18 cellular contexts compared by ENCODE assay signal in the genomic region with DNA sequence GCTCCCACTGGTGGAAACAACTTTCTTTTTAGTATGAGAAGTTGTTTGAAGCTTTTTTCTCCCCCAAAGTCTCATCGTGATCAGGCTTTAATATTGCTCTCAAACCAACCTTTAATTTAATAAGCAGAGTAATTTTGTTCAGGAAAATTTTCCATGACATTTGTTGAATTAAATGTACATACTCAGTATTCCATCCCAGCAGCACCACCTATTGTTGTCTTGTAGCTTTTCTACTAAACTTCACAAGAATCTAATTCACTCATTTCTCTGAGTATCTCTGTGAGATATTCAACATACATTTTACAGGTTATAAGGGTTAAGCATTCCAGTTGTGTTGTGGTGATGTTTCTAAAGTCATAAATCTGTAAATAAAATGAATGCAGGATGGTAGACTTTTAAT.
DNase-seq lines count a peak whose midpoint lies in the region; TF ChIP-seq lines count a peak whose summit lies in the region.
"Had no signal": no experiment of that assay in that cellular context is flagged by ENCODE, and none has a peak within 500 bp of the region (broad histone marks: within the 10 kb centered on the region; RNA-seq: fewer than 3 reads in every experiment).

No MANE protein-coding gene starts in this region.

- peaks cover 11% of the 10 kb centered on the region for H3K9me3 ChIP-seq in left ventricle myocardium inferior (replicated peaks)
- H3K9me3 ChIP-seq: gastrocnemius medialis, right lobe of liver had no signal

- H3K4me1 Mint-ChIP-seq in Calu3 (ENCODE audit: low read depth, unreplicated experiment): no peaks in the 10 kb centered on the region

- H3K27ac ChIP-seq in left ventricle myocardium inferior (replicated peaks): peak overlapping the region; percentile 87
- H3K27ac ChIP-seq: gastrocnemius medialis, right lobe of liver had no signal

- intact Hi-C loops in left ventricle myocardium inferior (cut with micrococcal nuclease): loop anchor here (10.0 kb wide), 2 partner anchors 64 to 204 kb away; no protein-coding TSS in a partner anchor
- intact Hi-C loops in Calu3 (cut with micrococcal nuclease; ENCODE audit: unreplicated experiment): loop anchor here (5.0 kb wide), 2 partner anchors 241 to 326 kb away; no protein-coding TSS in a partner anchor

- H3K4me3 Mint-ChIP-seq in Calu3 (ENCODE audit: low read depth, unreplicated experiment): no peak overlapping the region
- H3K4me3 Mint-ChIP-seq: GM23338 had no signal

- no peaks in the 10 kb centered on the region for H3K27me3 ChIP-seq in left ventricle myocardium inferior (ENCODE audit: low read depth)
- H3K27me3 ChIP-seq: gastrocnemius medialis, right lobe of liver had no signal

- DNase-seq in AG09309 (ENCODE audit: low read depth) (no peak), Kasumi-1 (lab: John Stamatoyannopoulos, UW) (peak; percentile 10 to 22), amniotic stem cell (lab: John Stamatoyannopoulos, UW) (peak; percentile 16), left ventricle myocardium inferior (no peak), NCI-H2196 treated with DMSO at 0.1 percent for 48 hours (lab: John Stamatoyannopoulos, UW; ENCODE audit: unreplicated experiment) (no peak), Calu3 (no peak), cerebellar nuclear complex (lab: John Stamatoyannopoulos, UW) (no peak), iPS-NIHi11 (ENCODE audit: low spot score) (no peak)
- DNase-seq: AML-193; DMS 273 treated with DMSO at 0.1 percent for 48 hours; effector CD8-positive, alpha-beta T cell; gastrocnemius medialis; midbrain; NCI-H1092 treated with DMSO at 0.1 percent for 48 hours; right lobe of liver; stimulated activated CD4-positive, alpha-beta T cell treated with anti-CD3 and anti-CD28 coated beads, Interleukin-4, amount 100 ng/mL, for 1 hour; trophoblast cell had no signal

- H3K27ac Mint-ChIP-seq in Calu3 (ENCODE audit: unreplicated experiment): no peak overlapping the region
- H3K27ac Mint-ChIP-seq: GM23338 had no signal

- TF ChIP-seq CTCF in AG09309 (IDR thresholded peaks at IDR 0.05; ENCODE audit: control insufficient read depth, insufficient read depth, low read depth, low read length, missing control alignments): peak; percentile 27
- TF ChIP-seq CTCF in left ventricle myocardium inferior (IDR thresholded peaks at IDR 0.05; ENCODE audit: borderline replicate concordance): peak; percentile 48
- no peak for TF ChIP-seq CTCF in Calu3 (IDR thresholded peaks at IDR 0.05; ENCODE audit: unreplicated experiment)

- no peaks in the 10 kb centered on the region for H3K27me3 Mint-ChIP-seq in Calu3 (ENCODE audit: unreplicated experiment)

- H3K36me3 Mint-ChIP-seq in Calu3 (ENCODE audit: insufficient read depth, unreplicated experiment): no peaks in the 10 kb centered on the region

- H3K36me3 ChIP-seq in left ventricle myocardium inferior: no peaks in the 10 kb centered on the region
- H3K36me3 ChIP-seq: gastrocnemius medialis, right lobe of liver had no signal

- H3K4me3 ChIP-seq in AG09309 (ENCODE audit: control insufficient read depth, low read depth, low read length) (no peak overlapping the region), left ventricle myocardium inferior (peak overlapping the region; percentile 48)
- H3K4me3 ChIP-seq: gastrocnemius medialis, GM23338, right lobe of liver had no signal

- CTCF ChIA-PET in Calu3 (lab: Charles Lee): no interaction called here

- H3K9me3 Mint-ChIP-seq in Calu3 (ENCODE audit: low read depth, unreplicated experiment): no peaks in the 10 kb centered on the region
- H3K9me3 Mint-ChIP-seq: GM23338 had no signal

- H3K4me1 ChIP-seq in left ventricle myocardium inferior: no peaks in the 10 kb centered on the region
- H3K4me1 ChIP-seq: gastrocnemius medialis, right lobe of liver had no signal

- BruUV-seq in Calu3 (replicated peaks; lab: Mats Ljungman, UMichigan): no TSS peak

Comparison
In these comparisons a context has a peak if more than half of its experiments do, and no peak if none do; other contexts are left out.
1. DNase-seq: peak in Kasumi-1 (2 of 2) and amniotic stem cell (single experiment); none in AG09309 (single experiment), left ventricle myocardium inferior (single experiment), NCI-H2196 treated with DMSO at 0.1 percent for 48 hours (single experiment), Calu3 (single experiment), cerebellar nuclear complex (0 of 2) and iPS-NIHi11 (single experiment).